1 cellular context compared by ENCODE assay signal in the genomic region with DNA sequence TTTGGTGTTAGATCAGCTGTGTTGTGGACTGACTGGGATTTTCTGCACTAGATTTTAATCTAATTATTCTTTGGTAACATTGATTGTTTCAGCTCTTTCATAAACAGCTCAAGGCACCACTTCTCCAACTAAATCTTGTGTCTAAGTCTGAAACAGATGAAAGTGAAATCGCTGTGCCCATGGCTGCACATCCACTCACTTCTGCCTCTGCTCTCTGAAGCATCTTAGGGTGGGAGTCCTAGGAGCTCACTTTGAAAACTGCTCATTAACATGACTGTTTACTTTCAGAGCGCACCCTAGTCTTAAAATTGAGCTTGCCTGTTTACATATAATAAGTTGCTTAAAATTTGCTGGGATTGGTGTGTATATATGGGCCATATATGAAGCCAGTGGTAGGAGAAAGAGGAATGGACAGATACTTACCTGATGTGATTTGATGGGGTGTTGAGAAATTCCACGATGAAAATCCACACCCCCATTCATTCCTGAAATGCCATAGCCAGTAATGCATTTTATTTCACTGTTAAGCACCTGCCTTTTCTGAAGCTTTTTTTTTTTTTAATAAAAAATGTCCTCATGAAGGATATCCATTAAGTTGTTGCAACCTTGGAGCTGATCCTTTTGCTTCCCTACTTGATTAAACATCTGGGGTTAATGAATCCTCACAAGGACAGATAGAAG.
TF ChIP-seq lines count a peak whose summit lies in the region.

No MANE protein-coding gene starts in this region.

TF ChIP-seq in IMR-90, 13 proteins besides CTCF, POLR2A, EP300 and RAD21:
- TF ChIP-seq FOS (IDR thresholded peaks at IDR 0.05; ENCODE audit: low read depth, low read length) (no peak), NFE2L2 (IDR thresholded peaks at IDR 0.05; ENCODE audit: low read depth, low read length) (no peak)
TF ChIP-seq in IMR-90: peak in this region for 0.
